Comparison of ENCODE assay signal across 12 cellular contexts in genomic region chr7:142463401-142463850, GRCh38.
DNase-seq lines count a peak whose midpoint lies in the region; ATAC-seq and TF ChIP-seq lines count a peak whose summit lies in the region.
"Had no signal": no experiment of that assay in that cellular context is flagged by ENCODE, and none has a peak within 500 bp of the region (broad histone marks: within the 10 kb centered on the region; RNA-seq: fewer than 3 reads in every experiment).

No MANE protein-coding gene starts in this region.

- intact Hi-C loops in PC-3 (cut with micrococcal nuclease), result no loop called here

- no peaks in the 10 kb centered on the region for H3K36me3 ChIP-seq in CD4-positive, CD25-positive, alpha-beta regulatory T cell (ENCODE audit: control insufficient read depth, insufficient read depth, low read length)
- H3K36me3 ChIP-seq in PC-3 (ENCODE audit: low read depth, low read length), result no peaks in the 10 kb centered on the region
- H3K36me3 ChIP-seq in Karpas-422 (ENCODE audit: insufficient read depth, low read length), result no peaks in the 10 kb centered on the region
- H3K36me3 ChIP-seq: heart right ventricle had no signal

- H3K9me3 Mint-ChIP-seq in CD4-positive, CD25-positive, alpha-beta regulatory T cell, result peaks cover 0 to 4% (median 0%) of the 10 kb centered on the region in 7 donors
- no peaks in the 10 kb centered on the region for H3K9me3 Mint-ChIP-seq in central memory CD8-positive, alpha-beta T cell

- TF ChIP-seq CTCF in PC-3 (conservative IDR thresholded peaks at IDR 0.05; ENCODE audit: low read depth, low read length) (no peak), GM13977 (IDR thresholded peaks at IDR 0.05; ENCODE audit: extremely low read depth, insufficient read depth, missing control alignments) (no peak)

- no peaks in the 10 kb centered on the region for H3K27me3 Mint-ChIP-seq in CD4-positive, CD25-positive, alpha-beta regulatory T cell
- H3K27me3 Mint-ChIP-seq in central memory CD8-positive, alpha-beta T cell, result no peaks in the 10 kb centered on the region

- no TSS peak for BruUV-seq in PC-3 (replicated peaks; lab: Mats Ljungman, UMichigan)

- peak overlapping the region; percentile 83 to 95 (median 90) for H3K4me3 Mint-ChIP-seq in CD4-positive, CD25-positive, alpha-beta regulatory T cell
- peak overlapping the region; percentile 47 for H3K4me3 Mint-ChIP-seq in central memory CD8-positive, alpha-beta T cell

- H3K27ac Mint-ChIP-seq in CD4-positive, CD25-positive, alpha-beta regulatory T cell, result peak overlapping the region; percentile 98 to 99 (median 98)
- peak overlapping the region; percentile 54 for H3K27ac Mint-ChIP-seq in central memory CD8-positive, alpha-beta T cell (ENCODE audit: low read depth)

- H2AFZ ChIP-seq in PC-3 (ENCODE audit: low read length), result peak overlapping the region; percentile 22; the same call in 1 of the 2 replicates
- no peak overlapping the region for H2AFZ ChIP-seq in Karpas-422 (ENCODE audit: low read length)

- peak in 2 of 3 donors; percentile 34 to 76 for DNase-seq in CD4-positive, CD25-positive, alpha-beta regulatory T cell
- no peak for DNase-seq in PC-3
- DNase-seq in central memory CD8-positive, alpha-beta T cell (ENCODE audit: low spot score in 2 of 2), result no peak
- DNase-seq in Karpas-422, result no peak
- DNase-seq in GM13977 (ENCODE audit: low spot score), result no peak
- DNase-seq in superior temporal gyrus (ENCODE audit: extremely low spot score), result no peak
- DNase-seq: Calu3, heart right ventricle, midbrain had no signal

- H3K9ac ChIP-seq in PC-3 (ENCODE audit: low read length), result no peak overlapping the region
- H3K9ac ChIP-seq in Karpas-422 (ENCODE audit: low read length), result no peak overlapping the region

- peaks cover 13 to 74% (median 37%) of the 10 kb centered on the region in 4 donors for H3K4me1 Mint-ChIP-seq in CD4-positive, CD25-positive, alpha-beta regulatory T cell
- peaks cover 9% of the 10 kb centered on the region for H3K4me1 Mint-ChIP-seq in central memory CD8-positive, alpha-beta T cell

- in situ Hi-C loops in GM13977 (cut with MboI; ENCODE audit: low pct_unique_long_range_greater_than_20kb, low sequenced_read_pairs, unreplicated experiment), result no loop called here

- POLR2A ChIA-PET in PC-3 (lab: Charles Lee; ENCODE audit: unreplicated experiment), result no interaction called here

- H3K4me1 ChIP-seq in CD4-positive, CD25-positive, alpha-beta regulatory T cell (ENCODE audit: control insufficient read depth, insufficient read depth, low read length, poor library complexity, severe bottlenecking), result peaks cover 25% of the 10 kb centered on the region
- H3K4me1 ChIP-seq in PC-3 (ENCODE audit: insufficient read depth, low read length) (peaks cover 25% of the 10 kb centered on the region), Karpas-422 (ENCODE audit: low read length) (peaks cover 6% of the 10 kb centered on the region; the same call in 1 of the 2 replicates)

- no peaks in the 10 kb centered on the region for H3K9me3 ChIP-seq in CD4-positive, CD25-positive, alpha-beta regulatory T cell (ENCODE audit: control insufficient read depth in 2 of 2, low read length in 2 of 2)
- H3K9me3 ChIP-seq in PC-3 (ENCODE audit: low read length) (no peaks in the 10 kb centered on the region), Karpas-422 (ENCODE audit: low read length) (no peaks in the 10 kb centered on the region)
- H3K9me3 ChIP-seq: heart right ventricle had no signal

- H3K4me2 ChIP-seq in PC-3 (ENCODE audit: low read length), result no peak overlapping the region
- H3K4me2 ChIP-seq in Karpas-422 (ENCODE audit: low read depth, low read length, poor library complexity, severe bottlenecking), result no peak overlapping the region

- no peaks in the 10 kb centered on the region for H3F3A ChIP-seq in PC-3 (ENCODE audit: low read length, unreplicated experiment)

- H3K79me2 ChIP-seq in PC-3 (ENCODE audit: low read length), result no peaks in the 10 kb centered on the region
- H3K79me2 ChIP-seq in Karpas-422 (ENCODE audit: low read length), result no peaks in the 10 kb centered on the region

- no peaks in the 10 kb centered on the region for H3K27me3 ChIP-seq in CD4-positive, CD25-positive, alpha-beta regulatory T cell (ENCODE audit: control insufficient read depth, insufficient read depth, low read length)
- H3K27me3 ChIP-seq in PC-3 (ENCODE audit: low read length), result no peaks in the 10 kb centered on the region
- no peaks in the 10 kb centered on the region for H3K27me3 ChIP-seq in Karpas-422 (ENCODE audit: low read length)

- peaks cover 6% of the 10 kb centered on the region for H3K36me3 Mint-ChIP-seq in CD4-positive, CD25-positive, alpha-beta regulatory T cell
- no peaks in the 10 kb centered on the region for H3K36me3 Mint-ChIP-seq in central memory CD8-positive, alpha-beta T cell (ENCODE audit: insufficient read depth)

- H4K20me1 ChIP-seq in PC-3 (ENCODE audit: low read length) (no peaks in the 10 kb centered on the region), Karpas-422 (ENCODE audit: insufficient read depth, low read depth, low read length) (no peaks in the 10 kb centered on the region)

- peak overlapping the region; percentile 67 for H3K4me3 ChIP-seq in CD4-positive, CD25-positive, alpha-beta regulatory T cell (ENCODE audit: low read depth, low read length)
- H3K4me3 ChIP-seq in PC-3 (ENCODE audit: low read length), result no peak overlapping the region
- H3K4me3 ChIP-seq in Karpas-422 (ENCODE audit: low read length), result no peak overlapping the region
- H3K4me3 ChIP-seq: heart right ventricle had no signal

- peak overlapping the region; percentile 74 for H3K27ac ChIP-seq in CD4-positive, CD25-positive, alpha-beta regulatory T cell (ENCODE audit: insufficient read depth, low read length, poor library complexity, severe bottlenecking)
- no peak overlapping the region for H3K27ac ChIP-seq in PC-3 (ENCODE audit: low read length)
- no peak overlapping the region for H3K27ac ChIP-seq in Karpas-422 (ENCODE audit: low read length)

- H3K9me2 ChIP-seq in PC-3 (replicated peaks; ENCODE audit: low read length) (no peaks in the 10 kb centered on the region), Karpas-422 (replicated peaks; ENCODE audit: insufficient read depth, low read length) (no peaks in the 10 kb centered on the region)

- CTCF ChIA-PET in PC-3 (lab: Charles Lee), result interaction anchor here (0.6 kb wide), 1 partner anchor 56 kb away, joined by 4 read pairs; no protein-coding TSS in a partner anchor

- peak; percentile 71 to 77 for ATAC-seq in CD4-positive, CD25-positive, alpha-beta regulatory T cell (ENCODE audit: low read depth in 2 of 2)
- ATAC-seq in GM19372 (IDR thresholded peaks at IDR 0.05; ENCODE audit: low read depth, unreplicated experiment) (peak; percentile 55), PC-3 (peak; percentile 21), HG03457 (IDR thresholded peaks at IDR 0.05; ENCODE audit: unreplicated experiment) (no peak)
- ATAC-seq in central memory CD8-positive, alpha-beta T cell (replicated peaks; ENCODE audit: extremely low read depth, poor library complexity, severe bottlenecking), result no peak
- ATAC-seq: heart right ventricle, sciatic nerve had no signal

Comparison
In these comparisons a context has a peak if more than half of its experiments do, and no peak if none do; other contexts are left out.
1. ATAC-seq: peak in CD4-positive, CD25-positive, alpha-beta regulatory T cell (2 of 2), GM19372 (single experiment) and PC-3 (single experiment); none in central memory CD8-positive, alpha-beta T cell (single experiment) and HG03457 (single experiment).
2. DNase-seq: peak in CD4-positive, CD25-positive, alpha-beta regulatory T cell (2 of 3); none in PC-3 (single experiment), central memory CD8-positive, alpha-beta T cell (0 of 2), Karpas-422 (single experiment), GM13977 (single experiment) and superior temporal gyrus (single experiment).